ENCODE assay signal across 16 cellular contexts in the genomic region with DNA sequence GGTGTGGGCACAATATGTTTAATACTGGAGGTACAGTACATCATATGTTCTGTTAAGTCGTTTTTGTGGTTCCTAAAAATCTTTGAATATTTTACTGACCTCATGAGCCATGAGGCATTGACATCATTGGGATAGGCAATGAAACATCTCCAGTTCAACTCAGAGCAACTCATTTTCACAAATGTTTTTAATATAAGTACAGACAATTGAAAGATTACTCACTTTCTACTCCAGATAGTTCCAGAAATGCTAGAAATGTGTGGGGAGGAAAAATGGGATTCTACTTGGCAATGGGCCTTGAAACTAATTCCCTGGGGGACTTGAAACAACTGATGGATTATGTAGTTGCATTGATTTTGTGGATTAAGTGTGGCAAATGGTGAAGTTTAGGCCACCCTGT. TPM values are rescaled to one million over a fixed set of nuclear protein-coding genes. Genes with fewer than 3 reads are reported as not detected.
A peak's percentile ranks its signal among the peaks of the same experiment; 100 is the strongest.
DNase-seq lines count a peak whose midpoint lies in the region; ATAC-seq and TF ChIP-seq lines count a peak whose summit lies in the region.
"Had no signal": no experiment of that assay in that cellular context is flagged by ENCODE, and none has a peak within 500 bp of the region (broad histone marks: within the 10 kb centered on the region; RNA-seq: fewer than 3 reads in every experiment).

No MANE protein-coding gene starts in this region.

- no peak overlapping the region for H3K27ac ChIP-seq in esophagus muscularis mucosa (replicated peaks in 1 of 4)
- H3K27ac ChIP-seq: BLaER1, KMS-11 had no signal

- 67% methylated on average over 1 of the region's 1 CpG for WGBS in esophagus muscularis mucosa

- no peak for ATAC-seq in HG02938 (IDR thresholded peaks at IDR 0.05; ENCODE audit: unreplicated experiment)
- ATAC-seq in HG03139 (IDR thresholded peaks at IDR 0.05; ENCODE audit: unreplicated experiment) = no peak
- ATAC-seq: HCT116 had no signal

- no peaks in the 10 kb centered on the region for H3K9me3 ChIP-seq in esophagus muscularis mucosa

- no peaks in the 10 kb centered on the region for H3K36me3 ChIP-seq in esophagus muscularis mucosa
- H3K36me3 ChIP-seq: BLaER1 had no signal

- no peaks in the 10 kb centered on the region for H3K27me3 ChIP-seq in esophagus muscularis mucosa
- H3K27me3 ChIP-seq: BLaER1 had no signal

- H3K4me3 ChIP-seq in esophagus muscularis mucosa (no peak overlapping the region), fibroblast of the aortic adventitia (ENCODE audit: low read depth, low read length) (no peak overlapping the region)
- H3K4me3 ChIP-seq: BLaER1 had no signal

- no peaks in the 10 kb centered on the region for H3K4me1 ChIP-seq in esophagus muscularis mucosa
- H3K4me1 ChIP-seq: BLaER1 had no signal

- no peak for TF ChIP-seq POLR2A in esophagus muscularis mucosa (IDR thresholded peaks at IDR 0.05; ENCODE audit: low read depth)

- TF ChIP-seq CTCF in esophagus muscularis mucosa (IDR thresholded peaks at IDR 0.05) (no peak), fibroblast of the aortic adventitia (IDR thresholded peaks at IDR 0.05; ENCODE audit: insufficient read depth, low read length) (no peak)

- intact Hi-C loops in esophagus muscularis mucosa (cut with DNase I) = no loop called here

- TF ChIP-seq EP300 in esophagus muscularis mucosa (IDR thresholded peaks at IDR 0.05) = no peak

- peak; percentile 41 for DNase-seq in AG08395 (ENCODE audit: low spot score)
- DNase-seq in AG20443 (ENCODE audit: low spot score) = peak; percentile 56
- peak; percentile 77 for DNase-seq in esophagus muscularis mucosa (ENCODE audit: extremely low spot score)
- peak; percentile 62 for DNase-seq in fibroblast of the aortic adventitia (ENCODE audit: low read depth)
- no peak for DNase-seq in DMS 273 treated with DMSO at 0.1 percent for 48 hours (lab: John Stamatoyannopoulos, UW)
- DNase-seq: 8988T; Calu3; CD4-positive, alpha-beta memory T cell; GOT3; H7 had no signal

RNA-seq across cellular contexts. Expression of gene C8B, which starts 7.2 kb away (rescaled TPM):
- total RNA-seq in esophagus muscularis mucosa = not detected
- not detected in 2 replicates for total RNA-seq in fibroblast of the aortic adventitia (ENCODE audit: low replicate concordance)
- total RNA-seq: Calu3; CD4-positive, alpha-beta memory T cell; H7; HT1080 had no signal
